ENCODE assay signal across 17 cellular contexts in genomic region chr11:70547386-70547785, GRCh38.
DNase-seq lines count a peak whose midpoint lies in the region; TF ChIP-seq lines count a peak whose summit lies in the region.
"Had no signal": no experiment of that assay in that cellular context is flagged by ENCODE, and none has a peak within 500 bp of the region (broad histone marks: within the 10 kb centered on the region; RNA-seq: fewer than 3 reads in every experiment).

No MANE protein-coding gene starts in this region.

- intact Hi-C loops in Caco-2 (cut with micrococcal nuclease; ENCODE audit: unreplicated experiment), result no loop called here

- POLR2A ChIA-PET in Caco-2 (lab: Charles Lee), result no interaction called here

- no peak overlapping the region for H3K4me2 ChIP-seq in neural progenitor cell

- H4K20me1 ChIP-seq in neural progenitor cell (ENCODE audit: low read depth), result peaks cover 11% of the 10 kb centered on the region

- H3K4me3 Mint-ChIP-seq in Caco-2 (ENCODE audit: unreplicated experiment), result no peak overlapping the region
- H3K4me3 Mint-ChIP-seq in neural progenitor cell, result no peak overlapping the region
- H3K4me3 Mint-ChIP-seq: CD14-positive monocyte, HFFc6 had no signal

- H3K4me1 ChIP-seq in Caco-2 (no peaks in the 10 kb centered on the region), neural progenitor cell (peaks cover 26% of the 10 kb centered on the region)

- H3K9me3 ChIP-seq in Caco-2 (no peaks in the 10 kb centered on the region), neural progenitor cell (ENCODE audit: low read depth) (no peaks in the 10 kb centered on the region)

- no peak overlapping the region for H3K9ac ChIP-seq in neural progenitor cell

- H3K36me3 Mint-ChIP-seq in Caco-2 (ENCODE audit: insufficient read depth, unreplicated experiment) (peaks cover 41% of the 10 kb centered on the region), neural progenitor cell (no peaks in the 10 kb centered on the region)
- H3K36me3 Mint-ChIP-seq: CD14-positive monocyte had no signal

- H3F3A ChIP-seq in neural progenitor cell (ENCODE audit: low read depth), result peaks cover 6% of the 10 kb centered on the region

- H3K27ac Mint-ChIP-seq in Caco-2 (ENCODE audit: unreplicated experiment) (peak overlapping the region; percentile 23), neural progenitor cell (peak overlapping the region; percentile 29)
- H3K27ac Mint-ChIP-seq: HFFc6 had no signal

- no peak overlapping the region for H3K4me3 ChIP-seq in Caco-2 (ENCODE audit: low read depth, low read length)
- no peak overlapping the region for H3K4me3 ChIP-seq in neural progenitor cell
- H3K4me3 ChIP-seq: K562 had no signal

- H3K9me3 Mint-ChIP-seq in Caco-2 (ENCODE audit: unreplicated experiment) (no peaks in the 10 kb centered on the region), neural progenitor cell (no peaks in the 10 kb centered on the region)
- H3K9me3 Mint-ChIP-seq: CD14-positive monocyte had no signal

- no peak overlapping the region for H2AFZ ChIP-seq in neural progenitor cell (replicated peaks)

- peak; percentile 51 for DNase-seq in NCI-H510A treated with DMSO at 0.1 percent for 48 hours (lab: John Stamatoyannopoulos, UW)
- DNase-seq in NCI-H510A (lab: John Stamatoyannopoulos, UW), result no peak
- DNase-seq in Caco-2, result no peak
- DNase-seq in neural progenitor cell (ENCODE audit: low spot score), result no peak
- DNase-seq in NCI-H1092 (lab: John Stamatoyannopoulos, UW), result no peak
- no peak for DNase-seq in NCI-H2107 treated with DMSO at 0.1 percent for 48 hours (lab: John Stamatoyannopoulos, UW; ENCODE audit: unreplicated experiment)
- DNase-seq in superior temporal gyrus (ENCODE audit: extremely low spot score), result no peak
- DNase-seq: COR-L47; DMS53; HFFc6; NCI-H2081 treated with DMSO at 0.1 percent for 48 hours; NCI-H446 treated with DMSO at 0.1 percent for 48 hours; NK-92 treated with Interleukin-12 subunit alpha and Interleukin-12 subunit beta, amount 100 ng/mL, for 24 hours had no signal

- no peaks in the 10 kb centered on the region for H3K79me2 ChIP-seq in neural progenitor cell (ENCODE audit: low read depth)

- CTCF ChIA-PET in Caco-2 (lab: Charles Lee), result no interaction called here

- H3K36me3 ChIP-seq in Caco-2 (ENCODE audit: control insufficient read depth, insufficient read depth, low read length) (no peaks in the 10 kb centered on the region), neural progenitor cell (no peaks in the 10 kb centered on the region)

- H3K27me3 Mint-ChIP-seq in Caco-2 (ENCODE audit: insufficient read depth, unreplicated experiment), result no peaks in the 10 kb centered on the region
- peaks cover 8% of the 10 kb centered on the region for H3K27me3 Mint-ChIP-seq in neural progenitor cell (ENCODE audit: insufficient read depth, low read depth)

- peak overlapping the region; percentile 76 for H3K27ac ChIP-seq in VCaP
- no peak overlapping the region for H3K27ac ChIP-seq in neural progenitor cell
- H3K27ac ChIP-seq: RWPE1 had no signal

- no TSS peak for BruUV-seq in Caco-2 (replicated peaks; lab: Mats Ljungman, UMichigan)

- H3K4me1 Mint-ChIP-seq in Caco-2 (ENCODE audit: low read depth, unreplicated experiment) (no peaks in the 10 kb centered on the region), neural progenitor cell (peaks cover 57% of the 10 kb centered on the region)
- H3K4me1 Mint-ChIP-seq: CD14-positive monocyte had no signal

- TF ChIP-seq CTCF in Caco-2 (IDR thresholded peaks at IDR 0.05; ENCODE audit: insufficient read depth in 1 of 2, low read depth in 1 of 2, low read length in 1 of 2, severe bottlenecking in 1 of 2, unreplicated experiment in 1 of 2), result no peak
- TF ChIP-seq CTCF in VCaP (conservative IDR thresholded peaks at IDR 0.05), result no peak
- no peak for TF ChIP-seq CTCF in neural progenitor cell (IDR thresholded peaks at IDR 0.05)

- H3K27me3 ChIP-seq in Caco-2 (replicated peaks; ENCODE audit: control insufficient read depth, insufficient read depth, low read length), result no peaks in the 10 kb centered on the region
- H3K27me3 ChIP-seq in neural progenitor cell, result no peaks in the 10 kb centered on the region
